Comparison of ENCODE assay signal across 16 cellular contexts in the genomic region with DNA sequence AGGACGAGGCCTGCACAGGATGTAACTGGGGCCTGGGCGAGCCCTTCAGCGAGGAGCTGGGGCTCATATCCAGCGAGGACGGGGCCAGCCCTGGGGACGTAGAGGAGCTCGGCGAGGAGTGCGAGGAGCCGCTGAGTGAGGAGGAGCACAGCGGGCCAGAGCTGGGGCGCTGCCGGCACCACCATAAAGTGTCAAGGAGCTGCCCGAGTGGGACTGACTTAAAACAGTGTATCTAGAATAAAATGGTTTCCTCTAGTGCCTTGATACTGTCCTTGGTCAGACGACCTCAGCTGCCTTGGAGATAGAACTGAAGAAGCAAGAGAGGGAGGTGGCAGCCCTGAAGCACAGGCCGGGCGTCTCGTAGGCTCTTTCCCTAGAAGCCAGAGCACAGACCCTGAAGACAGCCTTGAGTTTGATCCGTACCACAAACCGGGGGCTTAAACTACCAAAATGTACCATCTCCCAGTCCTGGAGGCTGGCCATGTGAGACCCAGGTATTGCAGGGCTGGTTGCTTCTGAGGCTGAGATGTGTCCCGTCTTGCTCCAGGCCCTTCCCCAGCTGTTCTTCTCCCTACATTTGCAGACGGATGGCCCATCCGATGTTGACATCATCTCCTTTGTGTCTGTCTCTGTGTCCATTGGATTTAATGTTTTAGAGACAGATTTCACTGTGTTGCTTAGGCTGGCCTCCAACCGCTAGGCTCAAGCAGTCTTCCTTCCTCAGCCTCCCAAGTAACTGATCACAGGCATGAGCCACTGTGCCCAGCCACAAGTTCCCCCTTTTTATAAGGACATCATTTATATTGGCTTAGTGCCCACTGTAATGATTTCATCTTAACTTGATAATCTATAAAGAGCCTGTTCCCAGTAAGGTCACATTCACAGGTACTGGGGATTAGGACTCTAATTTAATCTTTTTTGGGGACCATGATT. TPM values are rescaled to one million over a fixed set of nuclear protein-coding genes. Genes with fewer than 3 reads are reported as not detected.
DNase-seq lines count a peak whose midpoint lies in the region; ATAC-seq and TF ChIP-seq lines count a peak whose summit lies in the region.
"Had no signal": no experiment of that assay in that cellular context is flagged by ENCODE, and none has a peak within 500 bp of the region (broad histone marks: within the 10 kb centered on the region; RNA-seq: fewer than 3 reads in every experiment).

No MANE protein-coding gene starts in this region.

- H4K20me1 ChIP-seq in H9 (ENCODE audit: control insufficient read depth, insufficient read depth, insufficient read length) = peaks cover 3% of the 10 kb centered on the region

- no peak overlapping the region for H3K4me2 ChIP-seq in H9 (ENCODE audit: insufficient read depth, insufficient read length, low read length)

- no peak overlapping the region for H3K14ac ChIP-seq in H9 (ENCODE audit: insufficient read depth, low read length)

- H3K9me3 ChIP-seq in H9 (ENCODE audit: control insufficient read depth, low read depth, low read length) (no peaks in the 10 kb centered on the region), SJCRH30 (replicated peaks) (no peaks in the 10 kb centered on the region)

- H2AK5ac ChIP-seq in H9 (ENCODE audit: insufficient read length, low read length) = no peak overlapping the region

- H3K4me3 Mint-ChIP-seq in T-helper 2 cell treated with Interferon-gamma antibody and Interleukin-4, amounts not matched to agents 5 μg/mL and 100 μg/mL, for 36 hours = no peak overlapping the region
- H3K4me3 Mint-ChIP-seq in H9 = no peak overlapping the region
- no peak overlapping the region for H3K4me3 Mint-ChIP-seq in activated T-helper 1 cell treated with anti-CD3 and anti-CD28 coated beads, Interleukin-12 subunit alpha, Interleukin-12 subunit beta, Interleukin-2, Interleukin-4 antibody, amounts not matched to agents 30 ng/mL and 10 ng/mL and 1 ng/mL, durations not matched to agents 14 hours and 24 hours and 36 hours
- H3K4me3 Mint-ChIP-seq in natural killer cell treated with Interleukin-12 subunit alpha and Interleukin-12 subunit beta and Interleukin-15 and Interleukin-18, amount 100 ng/mL, for 72 hours = no peak overlapping the region
- H3K4me3 Mint-ChIP-seq: activated CD4-positive, alpha-beta T cell treated with anti-CD3 and anti-CD28 coated beads, Interleukin-2, amount 10 ng/mL, durations not matched to agents 7 days and 5 days; activated naive CD4-positive, alpha-beta T cell treated with anti-CD3 and anti-CD28 coated beads, Interleukin-2, amount 50 U/mL, for 24 hours; T-helper 1 cell treated with Interleukin-12 subunit alpha and Interleukin-12 subunit beta and Interleukin-4 antibody, amounts not matched to agents 30 μg/mL and 1 μg/mL, for 36 hours had no signal

- H3K27ac ChIP-seq in H9 (ENCODE audit: insufficient read length, low read depth, low read length) = no peak overlapping the region
- no peak overlapping the region for H3K27ac ChIP-seq in SJCRH30

- WGBS in H9 (ENCODE audit: extremely low coverage, insufficient read length, low lambda C conversion rate) = no CpG with 5 or more reads among the region's 24 CpGs

- no peak overlapping the region for H2BK12ac ChIP-seq in H9 (ENCODE audit: insufficient read length, low read depth, low read length)

- H3K23me2 ChIP-seq in H9 (ENCODE audit: insufficient read length, low read depth, low read length, poor library complexity, severe bottlenecking) = no peaks in the 10 kb centered on the region

- H3K36me3 Mint-ChIP-seq in T-helper 2 cell treated with Interferon-gamma antibody and Interleukin-4, amounts not matched to agents 5 μg/mL and 100 μg/mL, for 36 hours (ENCODE audit: low read depth) = peaks cover 64% of the 10 kb centered on the region
- peaks cover 58 to 88% (median 86%) of the 10 kb centered on the region in 3 experiments for H3K36me3 Mint-ChIP-seq in H9 (ENCODE audit: insufficient read depth in 1 of 3, low read depth in 3 of 3)
- H3K36me3 Mint-ChIP-seq in activated T-helper 1 cell treated with anti-CD3 and anti-CD28 coated beads, Interleukin-12 subunit alpha, Interleukin-12 subunit beta, Interleukin-2, Interleukin-4 antibody, amounts not matched to agents 30 ng/mL and 10 ng/mL and 1 ng/mL, durations not matched to agents 14 hours and 24 hours and 36 hours (ENCODE audit: low read depth) = peaks cover 53% of the 10 kb centered on the region
- peaks cover 33% of the 10 kb centered on the region for H3K36me3 Mint-ChIP-seq in natural killer cell treated with Interleukin-12 subunit alpha and Interleukin-12 subunit beta and Interleukin-15 and Interleukin-18, amount 100 ng/mL, for 72 hours

- H4K5ac ChIP-seq in H9 (ENCODE audit: insufficient read length, low read depth, low read length) = no peak overlapping the region

- no peaks in the 10 kb centered on the region for H3K9me3 Mint-ChIP-seq in T-helper 2 cell treated with Interferon-gamma antibody and Interleukin-4, amounts not matched to agents 5 μg/mL and 100 μg/mL, for 36 hours
- no peaks in the 10 kb centered on the region for H3K9me3 Mint-ChIP-seq in H9
- H3K9me3 Mint-ChIP-seq in activated T-helper 1 cell treated with anti-CD3 and anti-CD28 coated beads, Interleukin-12 subunit alpha, Interleukin-12 subunit beta, Interleukin-2, Interleukin-4 antibody, amounts not matched to agents 30 ng/mL and 10 ng/mL and 1 ng/mL, durations not matched to agents 14 hours and 24 hours and 36 hours = no peaks in the 10 kb centered on the region
- H3K9me3 Mint-ChIP-seq in natural killer cell treated with Interleukin-12 subunit alpha and Interleukin-12 subunit beta and Interleukin-15 and Interleukin-18, amount 100 ng/mL, for 72 hours = no peaks in the 10 kb centered on the region
- H3K9me3 Mint-ChIP-seq: activated CD4-positive, alpha-beta T cell treated with anti-CD3 and anti-CD28 coated beads, Interleukin-2, amount 10 ng/mL, durations not matched to agents 7 days and 5 days; activated naive CD4-positive, alpha-beta T cell treated with anti-CD3 and anti-CD28 coated beads, Interleukin-2, amount 50 U/mL, for 24 hours; T-helper 1 cell treated with Interleukin-12 subunit alpha and Interleukin-12 subunit beta and Interleukin-4 antibody, amounts not matched to agents 30 μg/mL and 1 μg/mL, for 36 hours had no signal

- no peak overlapping the region for H3K4ac ChIP-seq in H9 (ENCODE audit: low read depth, low read length)

- H3K36me3 ChIP-seq in SJCRH30 = peaks cover 68% of the 10 kb centered on the region

- H3K4me1 Mint-ChIP-seq in T-helper 2 cell treated with Interferon-gamma antibody and Interleukin-4, amounts not matched to agents 5 μg/mL and 100 μg/mL, for 36 hours (ENCODE audit: low read depth) = peaks cover 32% of the 10 kb centered on the region
- H3K4me1 Mint-ChIP-seq in H9 = peaks cover 21 to 38% of the 10 kb centered on the region in 2 experiments
- peaks cover 59% of the 10 kb centered on the region for H3K4me1 Mint-ChIP-seq in activated T-helper 1 cell treated with anti-CD3 and anti-CD28 coated beads, Interleukin-12 subunit alpha, Interleukin-12 subunit beta, Interleukin-2, Interleukin-4 antibody, amounts not matched to agents 30 ng/mL and 10 ng/mL and 1 ng/mL, durations not matched to agents 14 hours and 24 hours and 36 hours (ENCODE audit: low read depth)
- H3K4me1 Mint-ChIP-seq in natural killer cell treated with Interleukin-12 subunit alpha and Interleukin-12 subunit beta and Interleukin-15 and Interleukin-18, amount 100 ng/mL, for 72 hours (ENCODE audit: low read depth in 2 of 2) = peaks cover 54 to 58% of the 10 kb centered on the region in 2 donors

- no peak for DNase-seq in T-helper 2 cell treated with Interferon-gamma antibody and Interleukin-4, amounts not matched to agents 5 μg/mL and 100 μg/mL, for 36 hours (ENCODE audit: low spot score)
- DNase-seq in T-helper 2 cell = no peak
- no peak for DNase-seq in H9
- DNase-seq in activated T-helper 1 cell treated with anti-CD3 and anti-CD28 coated beads, Interleukin-12 subunit alpha, Interleukin-12 subunit beta, Interleukin-2, Interleukin-4 antibody, amounts not matched to agents 30 ng/mL and 10 ng/mL and 1 ng/mL, durations not matched to agents 14 hours and 24 hours and 36 hours (ENCODE audit: low spot score) = no peak
- no peak for DNase-seq in natural killer cell treated with Interleukin-12 subunit alpha and Interleukin-12 subunit beta and Interleukin-15 and Interleukin-18, amount 100 ng/mL, for 72 hours (ENCODE audit: low spot score)
- DNase-seq in SJCRH30 = no peak
- DNase-seq in activated gamma-delta T cell (lab: John Stamatoyannopoulos, UW) = no peak
- DNase-seq: 8988T; activated CD4-positive, alpha-beta T cell treated with anti-CD3 and anti-CD28 coated beads, Interleukin-2, amount 10 ng/mL, durations not matched to agents 7 days and 5 days; C1 segment of cervical spinal cord; left colon; NCI-H2081 treated with DMSO at 0.1 percent for 48 hours; stimulated activated CD4-positive, alpha-beta T cell treated with anti-CD3 and anti-CD28 coated beads, Interleukin-12 subunit alpha, Interleukin-12 subunit beta, amount 100 ng/mL, for 4 hours had no signal

- H3K4me3 ChIP-seq in SJCRH30 = no peak overlapping the region

- H3K79me2 ChIP-seq in H9 (ENCODE audit: insufficient read depth, low read length) = peaks cover 77% of the 10 kb centered on the region

- peak overlapping the region; percentile 59 for H3K27ac Mint-ChIP-seq in T-helper 2 cell treated with Interferon-gamma antibody and Interleukin-4, amounts not matched to agents 5 μg/mL and 100 μg/mL, for 36 hours
- H3K27ac Mint-ChIP-seq in H9 = peak overlapping the region; percentile 36 to 89 (median 73); a peak in 3 of 7 replicates
- H3K27ac Mint-ChIP-seq in activated T-helper 1 cell treated with anti-CD3 and anti-CD28 coated beads, Interleukin-12 subunit alpha, Interleukin-12 subunit beta, Interleukin-2, Interleukin-4 antibody, amounts not matched to agents 30 ng/mL and 10 ng/mL and 1 ng/mL, durations not matched to agents 14 hours and 24 hours and 36 hours = peak overlapping the region; percentile 48
- H3K27ac Mint-ChIP-seq in natural killer cell treated with Interleukin-12 subunit alpha and Interleukin-12 subunit beta and Interleukin-15 and Interleukin-18, amount 100 ng/mL, for 72 hours = peak overlapping the region; percentile 75 to 96
- H3K27ac Mint-ChIP-seq: activated CD4-positive, alpha-beta T cell treated with anti-CD3 and anti-CD28 coated beads, Interleukin-2, amount 10 ng/mL, durations not matched to agents 7 days and 5 days; activated naive CD4-positive, alpha-beta T cell treated with anti-CD3 and anti-CD28 coated beads, Interleukin-2, amount 50 U/mL, for 24 hours; T-helper 1 cell treated with Interleukin-12 subunit alpha and Interleukin-12 subunit beta and Interleukin-4 antibody, amounts not matched to agents 30 μg/mL and 1 μg/mL, for 36 hours had no signal

- H3K27me3 Mint-ChIP-seq in T-helper 2 cell treated with Interferon-gamma antibody and Interleukin-4, amounts not matched to agents 5 μg/mL and 100 μg/mL, for 36 hours (ENCODE audit: low read depth) = no peaks in the 10 kb centered on the region
- no peaks in the 10 kb centered on the region for H3K27me3 Mint-ChIP-seq in H9 (ENCODE audit: low read depth)
- no peaks in the 10 kb centered on the region for H3K27me3 Mint-ChIP-seq in activated T-helper 1 cell treated with anti-CD3 and anti-CD28 coated beads, Interleukin-12 subunit alpha, Interleukin-12 subunit beta, Interleukin-2, Interleukin-4 antibody, amounts not matched to agents 30 ng/mL and 10 ng/mL and 1 ng/mL, durations not matched to agents 14 hours and 24 hours and 36 hours (ENCODE audit: insufficient read depth)
- no peaks in the 10 kb centered on the region for H3K27me3 Mint-ChIP-seq in natural killer cell treated with Interleukin-12 subunit alpha and Interleukin-12 subunit beta and Interleukin-15 and Interleukin-18, amount 100 ng/mL, for 72 hours
- H3K27me3 Mint-ChIP-seq: activated CD4-positive, alpha-beta T cell treated with anti-CD3 and anti-CD28 coated beads, Interleukin-2, amount 10 ng/mL, durations not matched to agents 7 days and 5 days; activated naive CD4-positive, alpha-beta T cell treated with anti-CD3 and anti-CD28 coated beads, Interleukin-2, amount 50 U/mL, for 24 hours had no signal

- no peak overlapping the region for H2AFZ ChIP-seq in H9 (ENCODE audit: low read length)

- no peak overlapping the region for H4K8ac ChIP-seq in H9 (replicated peaks; ENCODE audit: insufficient read length, low read depth, low read length)

- no peaks in the 10 kb centered on the region for H3K27me3 ChIP-seq in H9 (ENCODE audit: insufficient read depth, low read length)
- H3K27me3 ChIP-seq in SJCRH30 = no peaks in the 10 kb centered on the region

- peaks cover under 1% of the 10 kb centered on the region for H3K4me1 ChIP-seq in H9 (ENCODE audit: insufficient read depth, low read length)
- no peaks in the 10 kb centered on the region for H3K4me1 ChIP-seq in SJCRH30

- H3T11ph ChIP-seq in H9 (ENCODE audit: low read length) = no peak overlapping the region

- H3K23ac ChIP-seq in H9 (ENCODE audit: insufficient read length, low read depth, low read length) = no peak overlapping the region

- no peak overlapping the region for H3K56ac ChIP-seq in H9 (ENCODE audit: insufficient read length, low read depth, low read length)

- no peak overlapping the region for H2BK20ac ChIP-seq in H9 (ENCODE audit: low read depth, low read length, poor library complexity, severe bottlenecking)

- no peak overlapping the region for H3K18ac ChIP-seq in H9 (ENCODE audit: insufficient read length, low read depth, low read length)

- intact Hi-C loops in activated T-helper 1 cell treated with anti-CD3 and anti-CD28 coated beads, Interleukin-12 subunit alpha, Interleukin-12 subunit beta, Interleukin-2, Interleukin-4 antibody, amounts not matched to agents 30 ng/mL and 10 ng/mL and 1 ng/mL, durations not matched to agents 14 hours and 24 hours and 36 hours (cut with micrococcal nuclease) = no loop called here

- no peak for ATAC-seq in natural killer cell treated with Interleukin-12 subunit alpha and Interleukin-12 subunit beta and Interleukin-15 and Interleukin-18, amount 100 ng/mL, for 72 hours
- no peak for ATAC-seq in GM18498 (IDR thresholded peaks at IDR 0.05; ENCODE audit: unreplicated experiment)

- no peak for TF ChIP-seq CTCF in H9 (conservative IDR thresholded peaks at IDR 0.05)

- H4K91ac ChIP-seq in H9 (ENCODE audit: insufficient read length, low read depth, low read length) = no peak overlapping the region

- H2BK120ac ChIP-seq in H9 (ENCODE audit: low read depth, low read length, poor library complexity, severe bottlenecking) = no peak overlapping the region

- H2BK5ac ChIP-seq in H9 (ENCODE audit: insufficient read length, low read length) = no peak overlapping the region

- H3K79me1 ChIP-seq in H9 (ENCODE audit: insufficient read depth, low read depth, low read length, poor library complexity, severe bottlenecking) = peaks cover 5% of the 10 kb centered on the region

- H3K9ac ChIP-seq in H9 (ENCODE audit: extremely low read depth, insufficient read length, low read length) = no peak overlapping the region

- no peak overlapping the region for H2BK15ac ChIP-seq in H9 (ENCODE audit: low read depth, low read length)

RNA-seq across cellular contexts. Expression of gene DNAJB6, which starts 35.8 kb away (rescaled TPM):
- total RNA-seq in H9 (2021) = 215 and 216 TPM in 2 replicates
- total RNA-seq in activated T-helper 1 cell treated with anti-CD3 and anti-CD28 coated beads, Interleukin-12 subunit alpha, Interleukin-12 subunit beta, Interleukin-2, Interleukin-4 antibody, amounts not matched to agents 30 ng/mL and 10 ng/mL and 1 ng/mL, durations not matched to agents 14 hours and 24 hours and 36 hours = 127 and 137 TPM in 2 replicates
- 100 to 1,000 TPM; 139 to 145 TPM for total RNA-seq in natural killer cell treated with Interleukin-12 subunit alpha and Interleukin-12 subunit beta and Interleukin-15 and Interleukin-18, amount 100 ng/mL, for 72 hours
- 107 and 121 TPM in 2 replicates for total RNA-seq in SJCRH30 (2014; rRNA removed; shearing (Covaris generic))
